Comparison of ENCODE assay signal across 19 cellular contexts in genomic region chr20:57224641-57225138, GRCh38. TPM values are rescaled to one million over a fixed set of nuclear protein-coding genes. Genes with fewer than 3 reads are reported as not detected.
DNase-seq lines count a peak whose midpoint lies in the region; ATAC-seq, FAIRE-seq and TF ChIP-seq lines count a peak whose summit lies in the region.
"Had no signal": no experiment of that assay in that cellular context is flagged by ENCODE, and none has a peak within 500 bp of the region (broad histone marks: within the 10 kb centered on the region; RNA-seq: fewer than 3 reads in every experiment).

No MANE protein-coding gene starts in this region.

- H3K27ac Mint-ChIP-seq in effector memory CD8-positive, alpha-beta T cell, result no peak overlapping the region
- H3K27ac Mint-ChIP-seq: activated naive CD8-positive, alpha-beta T cell; CD8-positive, alpha-beta T cell had no signal

- H3K9ac ChIP-seq in adipocyte (ENCODE audit: low read length), result no peak overlapping the region
- H3K9ac ChIP-seq in kidney (ENCODE audit: low read length in 2 of 2), result no peak overlapping the region

- H3K4me3 Mint-ChIP-seq in effector memory CD8-positive, alpha-beta T cell, result no peak overlapping the region
- H3K4me3 Mint-ChIP-seq: activated naive CD8-positive, alpha-beta T cell; CD8-positive, alpha-beta T cell; central memory CD8-positive, alpha-beta T cell had no signal

- no peaks in the 10 kb centered on the region for H3K36me3 Mint-ChIP-seq in effector memory CD8-positive, alpha-beta T cell (ENCODE audit: insufficient read depth)
- H3K36me3 Mint-ChIP-seq: activated naive CD8-positive, alpha-beta T cell; CD8-positive, alpha-beta T cell had no signal

- peak overlapping the region in 1 of 2 donors; percentile 34 for H3K27ac ChIP-seq in right atrium auricular region
- H3K27ac ChIP-seq in kidney (ENCODE audit: low read depth in 2 of 2, low read length in 2 of 2), result no peak overlapping the region
- peak overlapping the region in 3 of 4 donors; percentile 11 to 73 (median 60) for H3K27ac ChIP-seq in tibial nerve
- H3K27ac ChIP-seq: heart left ventricle had no signal

- intact Hi-C loops in Right ventricle myocardium inferior (cut with DNase I) (no loop called here), kidney (cut with DNase I) (no loop called here)

- H3K4me1 Mint-ChIP-seq in effector memory CD8-positive, alpha-beta T cell (ENCODE audit: low read depth in 2 of 2), result no peaks in the 10 kb centered on the region
- H3K4me1 Mint-ChIP-seq: central memory CD8-positive, alpha-beta T cell had no signal

- H3K27me3 Mint-ChIP-seq in effector memory CD8-positive, alpha-beta T cell, result peaks cover 27 to 44% of the 10 kb centered on the region in 2 donors

- no peak for TF ChIP-seq POLR2A in tibial nerve (IDR thresholded peaks at IDR 0.05)

- H3K27me3 ChIP-seq in right atrium auricular region (no peaks in the 10 kb centered on the region), adipocyte (replicated peaks; ENCODE audit: control insufficient read depth, insufficient read depth, low read length) (peaks cover 71% of the 10 kb centered on the region), tibial nerve (no peaks in the 10 kb centered on the region)

- FAIRE-seq in kidney (lab: Jason Lieb, UNC), result no peak

- H3K36me3 ChIP-seq in right atrium auricular region (no peaks in the 10 kb centered on the region), adipocyte (ENCODE audit: control insufficient read depth, insufficient read depth, low read length, severe bottlenecking) (no peaks in the 10 kb centered on the region), kidney (ENCODE audit: control insufficient read depth in 1 of 2, insufficient read depth in 2 of 2, low read length in 2 of 2) (no peaks in the 10 kb centered on the region), tibial nerve (no peaks in the 10 kb centered on the region)
- H3K36me3 ChIP-seq: heart left ventricle had no signal

- H3K9me3 ChIP-seq in right atrium auricular region (no peaks in the 10 kb centered on the region), adipocyte (ENCODE audit: control insufficient read depth, low read length) (no peaks in the 10 kb centered on the region), kidney (ENCODE audit: control insufficient read depth in 1 of 2, low read length in 2 of 2) (no peaks in the 10 kb centered on the region), tibial nerve (no peaks in the 10 kb centered on the region)
- H3K9me3 ChIP-seq: heart left ventricle had no signal

- no peak for DNase-seq in Right ventricle myocardium inferior (ENCODE audit: missing footprints)
- DNase-seq in right atrium auricular region (ENCODE audit: low spot score), result no peak
- peak; percentile 58 for DNase-seq in adipocyte (ENCODE audit: low read depth)
- peak; percentile 76 for DNase-seq in kidney
- no peak for DNase-seq in tibial nerve (ENCODE audit: low spot score in 2 of 2)
- DNase-seq in effector memory CD8-positive, alpha-beta T cell, result no peak
- DNase-seq in COR-L47 (lab: John Stamatoyannopoulos, UW), result no peak
- DNase-seq: activated CD4-positive, alpha-beta T cell treated with anti-CD3 and anti-CD28 coated beads for 48 hours; CD8-positive, alpha-beta T cell; GDM1; NCI-H187; NCI-H510A treated with DMSO at 0.1 percent for 48 hours; stimulated activated CD4-positive, alpha-beta T cell treated with anti-CD3 and anti-CD28 coated beads, Interleukin-1b, Interleukin-23, amount 100 ng/mL, for 48 hours; T-helper 2 cell had no signal

- H3K9me3 Mint-ChIP-seq in effector memory CD8-positive, alpha-beta T cell, result no peaks in the 10 kb centered on the region
- H3K9me3 Mint-ChIP-seq: CD8-positive, alpha-beta T cell; central memory CD8-positive, alpha-beta T cell had no signal

- TF ChIP-seq EP300 in tibial nerve (IDR thresholded peaks at IDR 0.05), result no peak

- H3K4me1 ChIP-seq in right atrium auricular region, result peaks cover 0 to 14% of the 10 kb centered on the region in 2 donors
- H3K4me1 ChIP-seq in adipocyte (ENCODE audit: control insufficient read depth, insufficient read depth, low read length), result peaks cover 16% of the 10 kb centered on the region
- H3K4me1 ChIP-seq in kidney (ENCODE audit: control insufficient read depth in 1 of 2, insufficient read depth in 1 of 2, low read depth in 1 of 2, low read length in 2 of 2), result no peaks in the 10 kb centered on the region
- H3K4me1 ChIP-seq in tibial nerve, result peaks cover 0 to 19% (median 3%) of the 10 kb centered on the region in 4 donors

- H3K4me3 ChIP-seq in right atrium auricular region, result no peak overlapping the region
- H3K4me3 ChIP-seq in adipocyte (ENCODE audit: low read length), result no peak overlapping the region
- H3K4me3 ChIP-seq in kidney (ENCODE audit: low read length in 2 of 2), result no peak overlapping the region
- H3K4me3 ChIP-seq in tibial nerve, result no peak overlapping the region
- H3K4me3 ChIP-seq: heart left ventricle had no signal

- TF ChIP-seq CTCF in right atrium auricular region (IDR thresholded peaks at IDR 0.05), result no peak
- TF ChIP-seq CTCF in kidney (IDR thresholded peaks at IDR 0.05; ENCODE audit: borderline replicate concordance, extremely low read depth, insufficient read depth), result no peak
- TF ChIP-seq CTCF in tibial nerve (IDR thresholded peaks at IDR 0.05), result no peak

- 69 to 70% methylated on average over 15 to 16 of the region's 19 CpGs for WGBS in tibial nerve, 2 donors

- peak; percentile 40 for ATAC-seq in Right ventricle myocardium inferior
- no peak for ATAC-seq in effector memory CD8-positive, alpha-beta T cell (replicated peaks)
- ATAC-seq in HG02970 (IDR thresholded peaks at IDR 0.05; ENCODE audit: low FRiP score, unreplicated experiment), result no peak
- ATAC-seq: CD8-positive, alpha-beta T cell had no signal

RNA-seq across cellular contexts. Expression of gene BMP7, which starts 41.8 kb away (rescaled TPM):
- total RNA-seq in Right ventricle myocardium inferior, result 27.2 TPM
- total RNA-seq in right atrium auricular region, result 10 to 100 TPM; 15.1 to 23.0 TPM
- total RNA-seq in kidney, result 1.6 TPM
- 11.3 TPM for polyA plus RNA-seq in kidney (ENCODE audit: insufficient read depth, low read depth, low replicate concordance)
- total RNA-seq in tibial nerve, result 10 to 100 TPM; 11.7 to 14.2 (median 13.4) TPM
- total RNA-seq: CD8-positive, alpha-beta T cell; pulmonary artery endothelial cell had no signal

Comparison
In these comparisons a context has a peak if more than half of its experiments do, and no peak if none do; other contexts are left out.
1. DNase-seq: peak in adipocyte (single experiment) and kidney (single experiment); none in Right ventricle myocardium inferior (single experiment), right atrium auricular region (single experiment), tibial nerve (0 of 2), effector memory CD8-positive, alpha-beta T cell (0 of 3) and COR-L47 (single experiment).
2. H3K27ac ChIP-seq: peak in tibial nerve (3 of 4); none in kidney (0 of 2).